Comparison of ENCODE assay signal across 22 cellular contexts in genomic region chr14:75049136-75049535, GRCh38. TPM values are rescaled to one million over a fixed set of nuclear protein-coding genes. Genes with fewer than 3 reads are reported as not detected.
A peak's percentile ranks its signal among the peaks of the same experiment; 100 is the strongest.
DNase-seq lines count a peak whose midpoint lies in the region; ATAC-seq, FAIRE-seq and TF ChIP-seq lines count a peak whose summit lies in the region.
"Had no signal": no experiment of that assay in that cellular context is flagged by ENCODE, and none has a peak within 500 bp of the region (broad histone marks: within the 10 kb centered on the region; RNA-seq: fewer than 3 reads in every experiment).

No MANE protein-coding gene starts in this region.

- peak overlapping the region; percentile 0; the same call in 1 of the 2 replicates for H3K4me2 ChIP-seq in HepG2 (ENCODE audit: low read depth, low read length)

- no peaks in the 10 kb centered on the region for H3K9me3 ChIP-seq in HepG2 (ENCODE audit: low read length)
- no peaks in the 10 kb centered on the region for H3K9me3 ChIP-seq in right lobe of liver
- no peaks in the 10 kb centered on the region for H3K9me3 ChIP-seq in sigmoid colon
- H3K9me3 ChIP-seq in upper lobe of right lung: no peaks in the 10 kb centered on the region
- H3K9me3 ChIP-seq: heart right ventricle, uterus had no signal

- TF ChIP-seq CTCF in HepG2 (CRISPR knock-in tag; IDR thresholded peaks at IDR 0.05) (no peak), right lobe of liver (IDR thresholded peaks at IDR 0.05) (no peak), sigmoid colon (IDR thresholded peaks at IDR 0.05) (no peak), upper lobe of right lung (IDR thresholded peaks at IDR 0.05) (no peak)

- H3K4me3 ChIP-seq in HepG2 (replicated peaks in 1 of 3; ENCODE audit: insufficient read depth in 1 of 3, low read depth in 2 of 3, low read length in 3 of 3): no peak overlapping the region
- no peak overlapping the region for H3K4me3 ChIP-seq in right lobe of liver
- no peak overlapping the region for H3K4me3 ChIP-seq in sigmoid colon
- peak overlapping the region; percentile 70 for H3K4me3 ChIP-seq in upper lobe of right lung
- H3K4me3 ChIP-seq: heart right ventricle, uterus had no signal

- in situ Hi-C loops in HepG2 (cut with HindIII; ENCODE audit: extremely low pct_ligation_motif_present, low pct_unique_long_range_greater_than_20kb): no loop called here

- no peak for DNase-seq in HepG2 (ENCODE audit: low spot score)
- DNase-seq in right lobe of liver: no peak
- no peak for DNase-seq in left ventricle myocardium superior
- DNase-seq in sigmoid colon: no peak
- no peak for DNase-seq in upper lobe of right lung
- DNase-seq in NCI-H510A treated with DMSO at 0.1 percent for 48 hours (lab: John Stamatoyannopoulos, UW): no peak
- DNase-seq in NCI-H748 treated with DMSO at 0.1 percent for 48 hours (lab: John Stamatoyannopoulos, UW): no peak
- DNase-seq: activated CD4-positive, alpha-beta T cell treated with anti-CD3 and anti-CD28 coated beads for 36 hours; cortex of kidney; DMS53; H9; heart right ventricle; KG1; NCI-H1092; NCI-H82; uterus had no signal

- no peak overlapping the region for H3K9ac ChIP-seq in HepG2 (ENCODE audit: insufficient read depth, low read depth, low read length)

- no peak for TF ChIP-seq RAD21 in HepG2 (CRISPR knock-in tag; IDR thresholded peaks at IDR 0.05)

- H3K27me3 ChIP-seq in HepG2 (ENCODE audit: control insufficient read depth in 1 of 2, insufficient read depth in 2 of 2, low read length in 2 of 2) (no peaks in the 10 kb centered on the region), right lobe of liver (no peaks in the 10 kb centered on the region), sigmoid colon (no peaks in the 10 kb centered on the region), upper lobe of right lung (no peaks in the 10 kb centered on the region)
- H3K27me3 ChIP-seq: heart right ventricle, uterus had no signal

- 98% methylated on average over 5 of the region's 5 CpGs for WGBS in HepG2 (ENCODE audit: low lambda C conversion rate)
- 87% methylated on average over 5 of the region's 5 CpGs for WGBS in right lobe of liver (ENCODE audit: insufficient coverage, low coverage, low lambda C conversion rate, missing lambda C conversion rate)
- 92 to 94% methylated on average over 5 of the region's 5 CpGs for WGBS in sigmoid colon, 2 donors

- TF ChIP-seq EP300 in HepG2 (IDR thresholded peaks at IDR 0.05; ENCODE audit: low read depth in 2 of 2, low read length in 2 of 2) (no peak), HepG2 (CRISPR knock-in tag; IDR thresholded peaks at IDR 0.05; ENCODE audit: borderline replicate concordance) (no peak), sigmoid colon (IDR thresholded peaks at IDR 0.05) (no peak)

- no peaks in the 10 kb centered on the region for H4K20me1 ChIP-seq in HepG2 (ENCODE audit: insufficient read depth, low read length)

- no peak for FAIRE-seq in HepG2 (lab: Jason Lieb, UNC)
- FAIRE-seq: A204.1, astrocyte, islet of Langerhans had no signal

- H3K4me1 ChIP-seq in HepG2 (ENCODE audit: insufficient read depth, low read length): peaks cover 54% of the 10 kb centered on the region
- peaks cover 0 to 7% (median 5%) of the 10 kb centered on the region in 4 donors for H3K4me1 ChIP-seq in right lobe of liver
- H3K4me1 ChIP-seq in sigmoid colon: peaks cover 0 to 44% (median 28%) of the 10 kb centered on the region in 4 donors
- H3K4me1 ChIP-seq in upper lobe of right lung: peaks cover 25% of the 10 kb centered on the region
- H3K4me1 ChIP-seq: uterus had no signal

- POLR2A ChIA-PET in HepG2 (lab: Yijun Ruan, JAX): interaction anchor here (0.7 to 4.2 kb wide), 5 partner anchors 14 to 100 kb away, joined by 3 to 18 read pairs (median 3); partner anchors contain the start of genes ACYP1, PGF and ZC2HC1C

- peaks cover 21% of the 10 kb centered on the region for H3K79me2 ChIP-seq in HepG2 (ENCODE audit: insufficient read depth, low read length)

- no peak overlapping the region for H3K27ac ChIP-seq in HepG2 (ENCODE audit: extremely low read length, insufficient read depth, low read length)
- no peak overlapping the region for H3K27ac ChIP-seq in right lobe of liver
- H3K27ac ChIP-seq in sigmoid colon: peak overlapping the region; percentile 19 to 93 (median 41)
- H3K27ac ChIP-seq in upper lobe of right lung: peak overlapping the region; percentile 93
- H3K27ac ChIP-seq: epithelial cell of prostate had no signal

- intact Hi-C loops in HepG2 (cut with micrococcal nuclease; ENCODE audit: unreplicated experiment) (no loop called here), right lobe of liver (cut with DNase I) (no loop called here), left ventricle myocardium superior (cut with micrococcal nuclease) (no loop called here), sigmoid colon (cut with DNase I) (loop anchor here (5.0 kb wide), 1 partner anchor 33 kb away; no protein-coding TSS in a partner anchor), upper lobe of right lung (cut with DNase I) (no loop called here)

- no TSS peak for BruUV-seq in HepG2 (replicated peaks; lab: Mats Ljungman, UMichigan)

- CTCF ChIA-PET in HepG2 (lab: Yijun Ruan, JAX; ENCODE audit: low intra/inter-chr PET ratio, low total read pairs): no interaction called here

- H3K36me3 ChIP-seq in HepG2 (replicated peaks in 1 of 2; ENCODE audit: control insufficient read depth in 1 of 2, insufficient read depth in 2 of 2, low read length in 2 of 2): no peaks in the 10 kb centered on the region; a peak in 2 of 5 replicates
- no peaks in the 10 kb centered on the region for H3K36me3 ChIP-seq in right lobe of liver
- H3K36me3 ChIP-seq in sigmoid colon: no peaks in the 10 kb centered on the region
- no peaks in the 10 kb centered on the region for H3K36me3 ChIP-seq in upper lobe of right lung
- H3K36me3 ChIP-seq: uterus had no signal

- TF ChIP-seq POLR2A in HepG2 (IDR thresholded peaks at IDR 0.05; ENCODE audit: insufficient read depth in 1 of 2, low read depth in 2 of 2, low read length in 2 of 2) (no peak), right lobe of liver (IDR thresholded peaks at IDR 0.05) (no peak), sigmoid colon (IDR thresholded peaks at IDR 0.05) (no peak)

- H2AFZ ChIP-seq in HepG2 (ENCODE audit: low read length): no peak overlapping the region

- ATAC-seq in HepG2 (no peak), right lobe of liver (no peak), left ventricle myocardium superior (peak; percentile 43), upper lobe of right lung (no peak), GM19395 (IDR thresholded peaks at IDR 0.05; ENCODE audit: unreplicated experiment) (no peak)
- ATAC-seq: activated CD4-positive, alpha-beta T cell treated with anti-CD3 and anti-CD28 coated beads for 36 hours; SK-N-SH treated with all-trans-retinoic acid at 6 μM for 48 hours had no signal

RNA-seq across cellular contexts. Expression of gene MLH3, which starts 2.1 kb away (rescaled TPM):
- total RNA-seq in HepG2 (2016; rRNA removed; fragmentation: Illumina TruSeq; extraction: Trizol) (24.5 and 24.8 TPM in 2 replicates), right lobe of liver (10 to 100 TPM in 5 of 6 experiments, 1 to 10 TPM in 1; 9.6 to 20.2 (median 13.2) TPM), left ventricle myocardium superior (19.1 TPM), sigmoid colon (10 to 100 TPM; 30.0 to 42.9 (median 34.7) TPM), upper lobe of right lung (33.4 TPM)
- 8.9 and 14.2 TPM in 2 replicates for total RNA-seq in HepG2 (2016; cell fraction: cytosol; rRNA removed; fragmentation: Illumina TruSeq; extraction: Trizol; ENCODE audit: low read depth)
- 22.2 and 26.0 TPM in 2 replicates for total RNA-seq in HepG2 (2016; cell fraction: insoluble cytoplasmic fraction; rRNA removed; fragmentation: Illumina TruSeq; extraction: Trizol)
- 28.2 and 35.8 TPM in 2 replicates for total RNA-seq in HepG2 (2016; cell fraction: membrane; rRNA removed; fragmentation: Illumina TruSeq; extraction: Trizol)
- total RNA-seq in HepG2 (2016; cell fraction: nucleus; rRNA removed; fragmentation: Illumina TruSeq; extraction: Trizol): 29.1 and 31.2 TPM in 2 replicates
- polyA plus RNA-seq in HepG2 (2011; rRNA removed) (14.4 and 15.3 TPM in 2 replicates), sigmoid colon (10 to 100 TPM in 1 of 3 donors, 1 to 10 TPM in 2; 3.6 to 12.5 (median 5.1) TPM)
- 7.8 and 9.0 TPM in 2 replicates for polyA plus RNA-seq in HepG2 (2011; cell fraction: cytosol; rRNA removed)
- polyA plus RNA-seq in HepG2 (2011; cell fraction: nucleus; rRNA removed): 20.0 and 23.6 TPM in 2 replicates
- 9.7 and 11.4 TPM in 2 replicates for polyA plus RNA-seq in HepG2 (2012)
- polyA plus RNA-seq in HepG2 (2016; cell fraction: cytosol; fragmentation: Illumina TruSeq; extraction: Trizol; ENCODE audit: low read depth): 0.34 and 0.69 TPM in 2 replicates
- 8.3 and 12.1 TPM in 2 replicates for polyA plus RNA-seq in HepG2 (2016; cell fraction: insoluble cytoplasmic fraction; fragmentation: Illumina TruSeq; extraction: Trizol; ENCODE audit: low read depth)
- polyA plus RNA-seq in HepG2 (2016; cell fraction: membrane; fragmentation: Illumina TruSeq; extraction: Trizol; ENCODE audit: low read depth): 1.5 and 2.4 TPM in 2 replicates
- 22.5 and 23.9 TPM in 2 replicates for polyA plus RNA-seq in HepG2 (2016; cell fraction: nucleus; fragmentation: Illumina TruSeq; extraction: Trizol; ENCODE audit: insufficient read depth, low read depth)
- polyA minus RNA-seq in HepG2 (2011; rRNA and poly(A)+ RNA removed; ENCODE audit: low replicate concordance): 21.0 TPM in 2 replicates
- 12.5 and 12.9 TPM in 2 replicates for polyA minus RNA-seq in HepG2 (2011; cell fraction: cytosol; rRNA and poly(A)+ RNA removed)
- 53.3 and 70.0 TPM in 2 replicates for polyA minus RNA-seq in HepG2 (2011; cell fraction: nucleus; rRNA and poly(A)+ RNA removed)

RNA-seq across cellular contexts. Expression of gene ACYP1, which starts 14.7 kb away (rescaled TPM):
- total RNA-seq in HepG2 (2016; rRNA removed; fragmentation: Illumina TruSeq; extraction: Trizol) (9.7 and 11.1 TPM in 2 replicates), right lobe of liver (1 to 10 TPM; 1.7 to 6.6 (median 3.6) TPM), left ventricle myocardium superior (11.7 TPM), sigmoid colon (10 to 100 TPM in 3 of 4 donors, 1 to 10 TPM in 1; 4.2 to 23.5 (median 19.2) TPM), upper lobe of right lung (15.3 TPM)
- total RNA-seq in HepG2 (2016; cell fraction: cytosol; rRNA removed; fragmentation: Illumina TruSeq; extraction: Trizol; ENCODE audit: low read depth): 3.0 and 3.7 TPM in 2 replicates
- total RNA-seq in HepG2 (2016; cell fraction: insoluble cytoplasmic fraction; rRNA removed; fragmentation: Illumina TruSeq; extraction: Trizol): 11.8 and 12.0 TPM in 2 replicates
- 4.6 and 5.3 TPM in 2 replicates for total RNA-seq in HepG2 (2016; cell fraction: membrane; rRNA removed; fragmentation: Illumina TruSeq; extraction: Trizol)
- 12.2 and 12.7 TPM in 2 replicates for total RNA-seq in HepG2 (2016; cell fraction: nucleus; rRNA removed; fragmentation: Illumina TruSeq; extraction: Trizol)
- polyA plus RNA-seq in HepG2 (2011; rRNA removed) (17.3 and 22.4 TPM in 2 replicates), sigmoid colon (10 to 100 TPM; 18.6 to 36.3 (median 23.3) TPM)
- polyA plus RNA-seq in HepG2 (2011; cell fraction: cytosol; rRNA removed): 16.7 and 19.1 TPM in 2 replicates
- 8.6 and 13.9 TPM in 2 replicates for polyA plus RNA-seq in HepG2 (2011; cell fraction: nucleus; rRNA removed)
- polyA plus RNA-seq in HepG2 (2012): 18.5 and 20.3 TPM in 2 replicates
- 3.4 and 4.7 TPM in 2 replicates for polyA plus RNA-seq in HepG2 (2016; cell fraction: cytosol; fragmentation: Illumina TruSeq; extraction: Trizol; ENCODE audit: low read depth)
- 18.4 and 21.2 TPM in 2 replicates for polyA plus RNA-seq in HepG2 (2016; cell fraction: insoluble cytoplasmic fraction; fragmentation: Illumina TruSeq; extraction: Trizol; ENCODE audit: low read depth)
- 6.4 and 6.5 TPM in 2 replicates for polyA plus RNA-seq in HepG2 (2016; cell fraction: membrane; fragmentation: Illumina TruSeq; extraction: Trizol; ENCODE audit: low read depth)
- 31.3 and 35.6 TPM in 2 replicates for polyA plus RNA-seq in HepG2 (2016; cell fraction: nucleus; fragmentation: Illumina TruSeq; extraction: Trizol; ENCODE audit: insufficient read depth, low read depth)
- polyA minus RNA-seq in HepG2 (2011; rRNA and poly(A)+ RNA removed; ENCODE audit: low replicate concordance): 1.6 and 7.3 TPM in 2 replicates
- polyA minus RNA-seq in HepG2 (2011; cell fraction: cytosol; rRNA and poly(A)+ RNA removed): 2.1 and 2.5 TPM in 2 replicates
- polyA minus RNA-seq in HepG2 (2011; cell fraction: nucleus; rRNA and poly(A)+ RNA removed): 12.7 and 14.0 TPM in 2 replicates

RNA-seq across cellular contexts. Expression of gene ZC2HC1C, which starts 20.3 kb away (rescaled TPM):
- total RNA-seq in HepG2 (2016; rRNA removed; fragmentation: Illumina TruSeq; extraction: Trizol) (3.3 and 5.3 TPM in 2 replicates), right lobe of liver (1 to 10 TPM; 2.1 to 9.6 (median 3.1) TPM), left ventricle myocardium superior (14.0 TPM), sigmoid colon (1 to 10 TPM; 3.6 to 4.6 (median 4.0) TPM), upper lobe of right lung (4.5 TPM)
- total RNA-seq in HepG2 (2016; cell fraction: cytosol; rRNA removed; fragmentation: Illumina TruSeq; extraction: Trizol; ENCODE audit: low read depth): 2.6 and 3.3 TPM in 2 replicates
- total RNA-seq in HepG2 (2016; cell fraction: insoluble cytoplasmic fraction; rRNA removed; fragmentation: Illumina TruSeq; extraction: Trizol): 4.5 and 4.8 TPM in 2 replicates
- 3.8 and 4.6 TPM in 2 replicates for total RNA-seq in HepG2 (2016; cell fraction: membrane; rRNA removed; fragmentation: Illumina TruSeq; extraction: Trizol)
- total RNA-seq in HepG2 (2016; cell fraction: nucleus; rRNA removed; fragmentation: Illumina TruSeq; extraction: Trizol): 3.6 and 5.8 TPM in 2 replicates
- polyA plus RNA-seq in HepG2 (2011; rRNA removed) (3.0 and 3.5 TPM in 2 replicates), sigmoid colon (1 to 10 TPM; 1.2 to 4.6 (median 4.6) TPM)
- 1.7 and 2.1 TPM in 2 replicates for polyA plus RNA-seq in HepG2 (2011; cell fraction: cytosol; rRNA removed)
- 2.1 and 3.0 TPM in 2 replicates for polyA plus RNA-seq in HepG2 (2011; cell fraction: nucleus; rRNA removed)
- polyA plus RNA-seq in HepG2 (2012): 1.5 and 2.4 TPM in 2 replicates
- 1.6 and 1.9 TPM in 2 replicates for polyA plus RNA-seq in HepG2 (2016; cell fraction: cytosol; fragmentation: Illumina TruSeq; extraction: Trizol; ENCODE audit: low read depth)
- polyA plus RNA-seq in HepG2 (2016; cell fraction: insoluble cytoplasmic fraction; fragmentation: Illumina TruSeq; extraction: Trizol; ENCODE audit: low read depth): 4.5 and 6.0 TPM in 2 replicates
- polyA plus RNA-seq in HepG2 (2016; cell fraction: membrane; fragmentation: Illumina TruSeq; extraction: Trizol; ENCODE audit: low read depth): 1.8 and 2.2 TPM in 2 replicates
- polyA plus RNA-seq in HepG2 (2016; cell fraction: nucleus; fragmentation: Illumina TruSeq; extraction: Trizol; ENCODE audit: insufficient read depth, low read depth): 4.8 and 5.3 TPM in 2 replicates
- 0.82 and 0.98 TPM in 2 replicates for polyA minus RNA-seq in HepG2 (2011; rRNA and poly(A)+ RNA removed; ENCODE audit: low replicate concordance)
- 0.88 and 1.5 TPM in 2 replicates for polyA minus RNA-seq in HepG2 (2011; cell fraction: cytosol; rRNA and poly(A)+ RNA removed)
- polyA minus RNA-seq in HepG2 (2011; cell fraction: nucleus; rRNA and poly(A)+ RNA removed): 2.4 and 4.8 TPM in 2 replicates

RNA-seq across cellular contexts. Expression of gene EIF2B2, which starts 46.4 kb away (rescaled TPM):
- total RNA-seq in HepG2 (2016; rRNA removed; fragmentation: Illumina TruSeq; extraction: Trizol) (54.4 and 80.9 TPM in 2 replicates), right lobe of liver (10 to 100 TPM; 16.1 to 37.5 (median 20.1) TPM), left ventricle myocardium superior (34.5 TPM), sigmoid colon (10 to 100 TPM; 34.1 to 37.5 (median 35.3) TPM), upper lobe of right lung (34.8 TPM)
- total RNA-seq in HepG2 (2016; cell fraction: cytosol; rRNA removed; fragmentation: Illumina TruSeq; extraction: Trizol; ENCODE audit: low read depth): 10.9 and 15.6 TPM in 2 replicates
- total RNA-seq in HepG2 (2016; cell fraction: insoluble cytoplasmic fraction; rRNA removed; fragmentation: Illumina TruSeq; extraction: Trizol): 56.6 and 74.9 TPM in 2 replicates
- 18.1 and 24.3 TPM in 2 replicates for total RNA-seq in HepG2 (2016; cell fraction: membrane; rRNA removed; fragmentation: Illumina TruSeq; extraction: Trizol)
- total RNA-seq in HepG2 (2016; cell fraction: nucleus; rRNA removed; fragmentation: Illumina TruSeq; extraction: Trizol): 26.5 and 26.8 TPM in 2 replicates
- polyA plus RNA-seq in HepG2 (2011; rRNA removed) (71.7 and 78.6 TPM in 2 replicates), sigmoid colon (10 to 100 TPM; 25.2 to 45.5 (median 40.0) TPM)
- 69.7 and 85.2 TPM in 2 replicates for polyA plus RNA-seq in HepG2 (2011; cell fraction: cytosol; rRNA removed)
- polyA plus RNA-seq in HepG2 (2011; cell fraction: nucleus; rRNA removed): 27.5 and 29.1 TPM in 2 replicates
- 33.6 and 54.0 TPM in 2 replicates for polyA plus RNA-seq in HepG2 (2012)
- 19.8 and 22.0 TPM in 2 replicates for polyA plus RNA-seq in HepG2 (2016; cell fraction: cytosol; fragmentation: Illumina TruSeq; extraction: Trizol; ENCODE audit: low read depth)
- polyA plus RNA-seq in HepG2 (2016; cell fraction: insoluble cytoplasmic fraction; fragmentation: Illumina TruSeq; extraction: Trizol; ENCODE audit: low read depth): 91.0 and 97.2 TPM in 2 replicates
- polyA plus RNA-seq in HepG2 (2016; cell fraction: membrane; fragmentation: Illumina TruSeq; extraction: Trizol; ENCODE audit: low read depth): 22.9 and 23.0 TPM in 2 replicates
- 37.9 and 39.1 TPM in 2 replicates for polyA plus RNA-seq in HepG2 (2016; cell fraction: nucleus; fragmentation: Illumina TruSeq; extraction: Trizol; ENCODE audit: insufficient read depth, low read depth)
- 63.6 and 109 TPM in 2 replicates for polyA minus RNA-seq in HepG2 (2011; rRNA and poly(A)+ RNA removed; ENCODE audit: low replicate concordance)
- 20.6 and 23.0 TPM in 2 replicates for polyA minus RNA-seq in HepG2 (2011; cell fraction: cytosol; rRNA and poly(A)+ RNA removed)
- polyA minus RNA-seq in HepG2 (2011; cell fraction: nucleus; rRNA and poly(A)+ RNA removed): 24.2 and 26.6 TPM in 2 replicates

Comparison
In these comparisons a context has a peak if more than half of its experiments do, and no peak if none do; other contexts are left out.
1. H3K27ac ChIP-seq: peak in sigmoid colon (4 of 4) and upper lobe of right lung (single experiment); none in HepG2 (single experiment) and right lobe of liver (0 of 3).